In the genomic region with DNA sequence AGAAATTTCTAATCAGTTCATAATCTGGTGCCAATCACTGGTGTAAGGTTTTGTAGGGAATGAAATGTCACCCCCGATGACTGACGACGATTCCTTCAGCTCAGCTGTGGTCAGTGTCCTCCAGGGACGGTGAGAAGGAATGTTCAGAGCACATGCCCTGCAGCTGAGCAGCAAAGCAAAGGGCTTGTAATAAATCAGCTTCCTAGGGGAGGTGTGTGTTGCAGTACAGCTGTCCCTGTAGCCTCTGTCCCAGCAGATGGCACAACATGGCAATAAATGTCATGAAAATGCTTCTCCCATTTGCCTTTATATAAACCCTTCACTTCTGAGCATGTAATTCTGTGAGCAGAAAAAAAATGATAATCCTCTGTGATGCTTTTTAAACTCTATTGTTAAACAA, we compare ENCODE assay signal across 8 cellular contexts.
DNase-seq lines count a peak whose midpoint lies in the region; ATAC-seq and TF ChIP-seq lines count a peak whose summit lies in the region.

No MANE protein-coding gene starts in this region.

- no peak overlapping the region for H3K18ac ChIP-seq in mesenchymal stem cell (ENCODE audit: low read depth in 1 of 2, low read length in 2 of 2)

- no peaks in the 10 kb centered on the region for H3K27me3 ChIP-seq in mesenchymal stem cell (ENCODE audit: control insufficient read depth in 1 of 2, insufficient read depth in 1 of 2, low read length in 2 of 2)

- no peaks in the 10 kb centered on the region for H3K79me1 ChIP-seq in mesenchymal stem cell (replicated peaks; ENCODE audit: low read length, poor library complexity, severe bottlenecking)

- peak overlapping the region; percentile 55 for H3K9ac ChIP-seq in mesenchymal stem cell (ENCODE audit: low read length)

- H2AK5ac ChIP-seq in mesenchymal stem cell (ENCODE audit: low read length, severe bottlenecking) = no peak overlapping the region

- H2BK12ac ChIP-seq in mesenchymal stem cell (ENCODE audit: low read length in 2 of 2) = no peak overlapping the region

- H3K36me3 ChIP-seq in mesenchymal stem cell (ENCODE audit: control insufficient read depth in 1 of 2, insufficient read depth in 2 of 2, low read depth in 1 of 2, low read length in 2 of 2) = peaks cover 0 to 28% of the 10 kb centered on the region in 2 experiments

- H3K4ac ChIP-seq in mesenchymal stem cell (ENCODE audit: low read depth in 1 of 2, low read length in 2 of 2) = no peak overlapping the region

- peaks cover 6% of the 10 kb centered on the region for H3K4me1 ChIP-seq in mesenchymal stem cell (ENCODE audit: control insufficient read depth, insufficient read depth, low read depth, low read length)

- H2AFZ ChIP-seq in mesenchymal stem cell (ENCODE audit: low read depth, low read length) = no peak overlapping the region

- H3K4me2 ChIP-seq in mesenchymal stem cell (ENCODE audit: low read length, poor library complexity, severe bottlenecking) = no peak overlapping the region

- no peak overlapping the region for H2BK120ac ChIP-seq in mesenchymal stem cell (ENCODE audit: low read depth, low read length)

- H4K91ac ChIP-seq in mesenchymal stem cell (ENCODE audit: low read length) = no peak overlapping the region

- no peak overlapping the region for H2BK15ac ChIP-seq in mesenchymal stem cell (ENCODE audit: low read depth, poor library complexity, severe bottlenecking)

- no peak overlapping the region for H4K8ac ChIP-seq in mesenchymal stem cell (ENCODE audit: low read length)

- no peak overlapping the region for H3K27ac ChIP-seq in mesenchymal stem cell (ENCODE audit: low read length, poor library complexity, severe bottlenecking)

- H3K9me3 ChIP-seq in mesenchymal stem cell (ENCODE audit: control insufficient read depth, low read length) = no peaks in the 10 kb centered on the region

- H2BK5ac ChIP-seq in mesenchymal stem cell (ENCODE audit: low read depth, low read length, poor library complexity, severe bottlenecking) = no peak overlapping the region

- ATAC-seq in omental fat pad (ENCODE audit: low FRiP score) = no peak
- no peak for ATAC-seq in GM18511 (IDR thresholded peaks at IDR 0.05; ENCODE audit: unreplicated experiment)
- ATAC-seq in HG02623 (IDR thresholded peaks at IDR 0.05; ENCODE audit: unreplicated experiment) = no peak
- ATAC-seq in GM18867 (IDR thresholded peaks at IDR 0.05; ENCODE audit: unreplicated experiment) = no peak

- in situ Hi-C loops in astrocyte of the cerebellum (cut with HindIII; ENCODE audit: low sequenced_read_pairs) = no loop called here

- no peak overlapping the region for H3K23ac ChIP-seq in mesenchymal stem cell (ENCODE audit: low read length in 2 of 2)

- H3K4me3 ChIP-seq in astrocyte of the cerebellum (ENCODE audit: low read depth, low read length) (no peak overlapping the region), mesenchymal stem cell (ENCODE audit: insufficient read depth in 1 of 2, low read depth in 1 of 2, low read length in 2 of 2) (peak overlapping the region in 1 of 2 experiments; percentile 8)

- 0% methylated on average over 4 of the region's 4 CpGs for WGBS in mesenchymal stem cell

- DNase-seq in Daoy (ENCODE audit: low read depth) (peak; percentile 4), NCI-H1092 (lab: John Stamatoyannopoulos, UW) (peak; percentile 31), astrocyte of the cerebellum (ENCODE audit: low read depth) (no peak), mesenchymal stem cell (peak; percentile 80), omental fat pad (ENCODE audit: low spot score) (no peak)

- H3K14ac ChIP-seq in mesenchymal stem cell (ENCODE audit: low read length in 2 of 2) = no peak overlapping the region

- TF ChIP-seq CTCF in astrocyte of the cerebellum (IDR thresholded peaks at IDR 0.05; ENCODE audit: low read depth, low read length, missing control alignments) = peak; percentile 7
- no peak for TF ChIP-seq CTCF in omental fat pad (IDR thresholded peaks at IDR 0.05)

Comparison
In these comparisons a context has a peak if more than half of its experiments do, and no peak if none do; other contexts are left out.
1. DNase-seq: peak in Daoy (single experiment), NCI-H1092 (single experiment) and mesenchymal stem cell (single experiment); none in astrocyte of the cerebellum (single experiment) and omental fat pad (single experiment).